10 cellular contexts compared by ENCODE assay signal in genomic region chr16:84633622-84634021, GRCh38. TPM values are rescaled to one million over a fixed set of nuclear protein-coding genes. Genes with fewer than 3 reads are reported as not detected.
DNase-seq lines count a peak whose midpoint lies in the region; ATAC-seq and TF ChIP-seq lines count a peak whose summit lies in the region.
"Had no signal": no experiment of that assay in that cellular context is flagged by ENCODE, and none has a peak within 500 bp of the region (broad histone marks: within the 10 kb centered on the region; RNA-seq: fewer than 3 reads in every experiment).

No MANE protein-coding gene starts in this region.

- 15 to 16% methylated on average over 9 of the region's 9 CpGs for WGBS in aorta, 2 donors

- peak overlapping the region; percentile 49 for H3K4me2 ChIP-seq in osteoblast (ENCODE audit: insufficient read depth, low read length)

- ATAC-seq in Right ventricle myocardium inferior (peak; percentile 93), aorta (ENCODE audit: low FRiP score) (peak; percentile 86), HG03175 (IDR thresholded peaks at IDR 0.05; ENCODE audit: unreplicated experiment) (no peak)

- peak overlapping the region; percentile 45 for H2AFZ ChIP-seq in osteoblast (ENCODE audit: low read length)

- no peaks in the 10 kb centered on the region for H3K36me3 ChIP-seq in osteoblast (ENCODE audit: insufficient read depth, low read length)
- H3K36me3 ChIP-seq in aorta (ENCODE audit: control insufficient read depth in 1 of 2, insufficient read depth in 2 of 2, low read length in 1 of 2): no peaks in the 10 kb centered on the region

- no peak overlapping the region for H3K27ac ChIP-seq in osteoblast (ENCODE audit: low read depth, low read length)
- no peak overlapping the region for H3K27ac ChIP-seq in aorta (ENCODE audit: low read depth in 1 of 2, low read length in 2 of 2)
- H3K27ac ChIP-seq: RWPE1 had no signal

- H3K4me1 ChIP-seq in osteoblast (ENCODE audit: insufficient read depth, low read length): peaks cover 8% of the 10 kb centered on the region
- H3K4me1 ChIP-seq in aorta (ENCODE audit: control insufficient read depth in 1 of 2, insufficient read depth in 2 of 2, low read length in 2 of 2): no peaks in the 10 kb centered on the region

- H3K4me3 ChIP-seq in fibroblast of villous mesenchyme (ENCODE audit: low read depth, low read length) (no peak overlapping the region), osteoblast (ENCODE audit: insufficient read depth, low read length) (peak overlapping the region; percentile 28), aorta (ENCODE audit: low read length in 2 of 2) (no peak overlapping the region)

- TF ChIP-seq CTCF in fibroblast of villous mesenchyme (IDR thresholded peaks at IDR 0.05; ENCODE audit: insufficient read depth, low read depth, low read length) (no peak), osteoblast (IDR thresholded peaks at IDR 0.05; ENCODE audit: extremely low read depth, low read depth, low read length) (no peak)

- H3K27me3 ChIP-seq in osteoblast (ENCODE audit: insufficient read depth, low read length): no peaks in the 10 kb centered on the region
- no peaks in the 10 kb centered on the region for H3K27me3 ChIP-seq in aorta (ENCODE audit: control insufficient read depth in 1 of 2, insufficient read depth in 2 of 2, low read length in 1 of 2)

- DNase-seq in Right ventricle myocardium inferior (ENCODE audit: missing footprints) (peak; percentile 92), cardiac septum (ENCODE audit: low spot score) (no peak), fibroblast of villous mesenchyme (ENCODE audit: low read depth) (peak; percentile 72), osteoblast (ENCODE audit: insufficient read length, low spot score, missing footprints) (no peak), aorta (peak; percentile 76 to 87), HPDE6-E6E7 (ENCODE audit: extremely low spot score) (no peak), NCI-H128 (lab: John Stamatoyannopoulos, UW; ENCODE audit: unreplicated experiment) (no peak)
- DNase-seq: NCI-H2081 treated with DMSO at 0.1 percent for 48 hours had no signal

- intact Hi-C loops in Right ventricle myocardium inferior (cut with DNase I): no loop called here
- intact Hi-C loops in cardiac septum (cut with DNase I): no loop called here
- intact Hi-C loops in aorta (cut with DNase I): no loop called here

- no peaks in the 10 kb centered on the region for H3K79me2 ChIP-seq in osteoblast (ENCODE audit: insufficient read depth, low read length)

- no peaks in the 10 kb centered on the region for H4K20me1 ChIP-seq in osteoblast (ENCODE audit: insufficient read depth, low read length)

- no peaks in the 10 kb centered on the region for H3K9me3 ChIP-seq in osteoblast (ENCODE audit: low read depth, low read length)
- H3K9me3 ChIP-seq in aorta (ENCODE audit: control insufficient read depth, low read length): no peaks in the 10 kb centered on the region

RNA-seq across cellular contexts. Expression of gene KLHL36, which starts 14.7 kb away (rescaled TPM):
- total RNA-seq in Right ventricle myocardium inferior (58.2 TPM), cardiac septum (53.2 TPM), fibroblast of villous mesenchyme (66.7 and 71.7 TPM in 2 replicates), osteoblast (67.5 and 69.1 TPM in 2 replicates), aorta (10 to 100 TPM; 48.0 to 60.0 TPM)
- polyA plus RNA-seq in aorta: 10 to 100 TPM; 10.1 to 25.6 TPM

RNA-seq across cellular contexts. Expression of gene COTL1, which starts 15.7 kb away (rescaled TPM):
- total RNA-seq in Right ventricle myocardium inferior: 18.4 TPM
- total RNA-seq in cardiac septum: 11.0 TPM
- 265 and 310 TPM in 2 replicates for total RNA-seq in fibroblast of villous mesenchyme
- 145 and 170 TPM in 2 replicates for total RNA-seq in osteoblast
- 10 to 100 TPM; 61.9 to 69.9 TPM for total RNA-seq in aorta
- 10 to 100 TPM; 22.8 to 58.1 TPM for polyA plus RNA-seq in aorta

Comparison
In these comparisons a context has a peak if more than half of its experiments do, and no peak if none do; other contexts are left out.
1. DNase-seq: peak in Right ventricle myocardium inferior (single experiment), fibroblast of villous mesenchyme (single experiment) and aorta (2 of 2); none in cardiac septum (single experiment), osteoblast (single experiment), HPDE6-E6E7 (single experiment) and NCI-H128 (single experiment).